19 cellular contexts compared by ENCODE assay signal in the genomic region with DNA sequence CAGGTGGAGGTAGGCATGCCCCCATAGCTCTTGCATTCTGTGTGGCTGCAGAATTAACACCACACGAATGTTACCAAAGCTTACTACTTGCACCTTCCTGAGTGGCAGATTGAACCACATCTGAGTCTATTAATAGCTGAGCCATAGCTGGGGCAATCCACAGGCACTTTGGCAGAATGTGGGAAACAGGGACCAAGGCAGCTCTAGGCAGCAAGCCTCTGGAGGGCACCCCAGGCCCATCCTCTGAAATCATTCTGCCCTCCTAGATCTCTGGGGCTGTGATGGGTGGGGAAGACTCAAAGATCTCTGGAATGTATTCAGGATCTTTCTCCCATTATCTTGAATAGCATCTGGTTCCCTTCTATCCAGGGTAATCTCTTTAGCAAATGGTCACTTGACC.
DNase-seq lines count a peak whose midpoint lies in the region; TF ChIP-seq lines count a peak whose summit lies in the region.
"Had no signal": no experiment of that assay in that cellular context is flagged by ENCODE, and none has a peak within 500 bp of the region (broad histone marks: within the 10 kb centered on the region; RNA-seq: fewer than 3 reads in every experiment).

No MANE protein-coding gene starts in this region.

- H3K27ac Mint-ChIP-seq in neural progenitor cell, result no peak overlapping the region
- H3K27ac Mint-ChIP-seq: activated naive CD4-positive, alpha-beta T cell treated with anti-CD3 and anti-CD28 coated beads, Interleukin-2, amount 50 U/mL, for 72 hours had no signal

- H3K27me3 ChIP-seq in left ventricle myocardium inferior (ENCODE audit: low read depth) (no peaks in the 10 kb centered on the region), neural progenitor cell (no peaks in the 10 kb centered on the region), transverse colon (no peaks in the 10 kb centered on the region)
- H3K27me3 ChIP-seq: BLaER1 treated with 17β-estradiol and CSF1 and Interleukin-3, amounts not matched to agents 10 nM and 100 nM; gastrocnemius medialis had no signal

- no peaks in the 10 kb centered on the region for H3K36me3 Mint-ChIP-seq in neural progenitor cell

- TF ChIP-seq EP300 in transverse colon (IDR thresholded peaks at IDR 0.05; ENCODE audit: low read depth), result no peak

- H3K9me3 ChIP-seq in left ventricle myocardium inferior (replicated peaks), result peaks cover 17% of the 10 kb centered on the region
- no peaks in the 10 kb centered on the region for H3K9me3 ChIP-seq in neural progenitor cell (ENCODE audit: low read depth)
- no peaks in the 10 kb centered on the region for H3K9me3 ChIP-seq in transverse colon
- H3K9me3 ChIP-seq: gastrocnemius medialis had no signal

- WGBS in transverse colon (ENCODE audit: low coverage in 1 of 2), 2 donors, result 77% methylated on average over 1 of the region's 1 CpG; no CpG with 5 or more reads in 1 of the 2 donors

- no peak overlapping the region for H3K4me3 Mint-ChIP-seq in neural progenitor cell

- H3K4me1 ChIP-seq in left ventricle myocardium inferior (peaks cover 9% of the 10 kb centered on the region), neural progenitor cell (peaks cover 8% of the 10 kb centered on the region), transverse colon (no peaks in the 10 kb centered on the region)

- DNase-seq in UCSD-AML1 (lab: John Stamatoyannopoulos, UW; ENCODE audit: unreplicated experiment) (peak; percentile 23), left ventricle myocardium inferior (no peak), NCI-H146 treated with DMSO at 0.1 percent for 48 hours (lab: John Stamatoyannopoulos, UW; ENCODE audit: unreplicated experiment) (no peak), neural progenitor cell (ENCODE audit: low spot score) (no peak), transverse colon (no peak)
- DNase-seq: activated CD4-positive, alpha-beta T cell treated with anti-CD3 and anti-CD28 coated beads for 4 hours; effector memory CD4-positive, alpha-beta T cell; gastrocnemius medialis; Kasumi-1; mammary epithelial cell; NCI-H187; NCI-H526; RPMI8226; T-helper 2 cell; trophoblast cell had no signal

- H4K20me1 ChIP-seq in neural progenitor cell (ENCODE audit: low read depth), result no peaks in the 10 kb centered on the region
- H4K20me1 ChIP-seq: BLaER1 treated with 17β-estradiol and CSF1 and Interleukin-3, amounts not matched to agents 10 nM and 100 nM had no signal

- H2AFZ ChIP-seq in neural progenitor cell (replicated peaks), result no peak overlapping the region

- TF ChIP-seq CTCF in C4-2B (conservative IDR thresholded peaks at IDR 0.05) (peak; percentile 18), GM12873 (IDR thresholded peaks at IDR 0.05; ENCODE audit: insufficient read depth, low read depth, low read length, missing control alignments) (peak; percentile 29), left ventricle myocardium inferior (IDR thresholded peaks at IDR 0.05; ENCODE audit: borderline replicate concordance) (peak; percentile 41), neural progenitor cell (IDR thresholded peaks at IDR 0.05) (no peak), transverse colon (IDR thresholded peaks at IDR 0.05) (no peak)

- peaks cover 9% of the 10 kb centered on the region for H3K4me1 Mint-ChIP-seq in neural progenitor cell

- peaks cover 5% of the 10 kb centered on the region for H3F3A ChIP-seq in neural progenitor cell (ENCODE audit: low read depth)

- no peak overlapping the region for H3K4me3 ChIP-seq in left ventricle myocardium inferior
- no peak overlapping the region for H3K4me3 ChIP-seq in neural progenitor cell
- no peak overlapping the region for H3K4me3 ChIP-seq in transverse colon
- H3K4me3 ChIP-seq: BLaER1 treated with 17β-estradiol and CSF1 and Interleukin-3, amounts not matched to agents 10 nM and 100 nM; gastrocnemius medialis had no signal

- H3K27ac ChIP-seq in C4-2B, result peak overlapping the region; percentile 4; the same call in 1 of the 2 replicates
- H3K27ac ChIP-seq in left ventricle myocardium inferior (replicated peaks), result no peak overlapping the region
- H3K27ac ChIP-seq in neural progenitor cell, result no peak overlapping the region
- H3K27ac ChIP-seq in transverse colon, result no peak overlapping the region
- H3K27ac ChIP-seq: BLaER1 treated with 17β-estradiol and CSF1 and Interleukin-3, amounts not matched to agents 10 nM and 100 nM; gastrocnemius medialis had no signal

- H3K9ac ChIP-seq in neural progenitor cell, result no peak overlapping the region
- H3K9ac ChIP-seq: BLaER1 treated with 17β-estradiol and CSF1 and Interleukin-3, amounts not matched to agents 10 nM and 100 nM had no signal

- in situ Hi-C loops in transverse colon (cut with MboI; ENCODE audit: low pct_ligation_motif_present in 1 of 4, low pct_unique_long_range_greater_than_20kb in 1 of 4, low sequenced_read_pairs in 3 of 4), result no loop called here

- H3K79me2 ChIP-seq in neural progenitor cell (ENCODE audit: low read depth), result no peaks in the 10 kb centered on the region

- intact Hi-C loops in left ventricle myocardium inferior (cut with micrococcal nuclease) (no loop called here), transverse colon (cut with DNase I; ENCODE audit: low total_unique reads) (no loop called here)

- H3K27me3 Mint-ChIP-seq in neural progenitor cell (ENCODE audit: insufficient read depth, low read depth), result peaks cover 14% of the 10 kb centered on the region

- TF ChIP-seq POLR2A in transverse colon (IDR thresholded peaks at IDR 0.05), result no peak

- H3K36me3 ChIP-seq in left ventricle myocardium inferior (no peaks in the 10 kb centered on the region), neural progenitor cell (no peaks in the 10 kb centered on the region), transverse colon (no peaks in the 10 kb centered on the region)
- H3K36me3 ChIP-seq: BLaER1 treated with 17β-estradiol and CSF1 and Interleukin-3, amounts not matched to agents 10 nM and 100 nM; gastrocnemius medialis had no signal

- no peak overlapping the region for H3K4me2 ChIP-seq in neural progenitor cell
- H3K4me2 ChIP-seq: BLaER1 treated with 17β-estradiol and CSF1 and Interleukin-3, amounts not matched to agents 10 nM and 100 nM had no signal

- H3K9me3 Mint-ChIP-seq in neural progenitor cell, result peaks cover 18% of the 10 kb centered on the region

Comparison
In these comparisons a context has a peak if more than half of its experiments do, and no peak if none do; other contexts are left out.
1. CTCF ChIP-seq: peak in C4-2B (single experiment), GM12873 (single experiment) and left ventricle myocardium inferior (single experiment); none in neural progenitor cell (single experiment) and transverse colon (0 of 5).